Comparison of ENCODE assay signal across 1 cellular context in genomic region chr22:24703101-24703500, GRCh38.
TF ChIP-seq lines count a peak whose summit lies in the region.

No MANE protein-coding gene starts in this region.

TF ChIP-seq in HepG2, 621 proteins besides CTCF, POLR2A, EP300 and RAD21 (continued from another document and continues in another):
- TF ChIP-seq, protein P1, sequence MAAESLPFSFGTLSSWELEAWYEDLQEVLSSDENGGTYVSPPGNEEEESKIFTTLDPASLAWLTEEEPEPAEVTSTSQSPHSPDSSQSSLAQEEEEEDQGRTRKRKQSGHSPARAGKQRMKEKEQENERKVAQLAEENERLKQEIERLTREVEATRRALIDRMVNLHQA (CRISPR knock-in tag; IDR thresholded peaks at IDR 0.05): no peak
- TF ChIP-seq TP53 (CRISPR knock-in tag; conservative IDR thresholded peaks at IDR 0.05): no peak
- TF ChIP-seq, protein P2, sequence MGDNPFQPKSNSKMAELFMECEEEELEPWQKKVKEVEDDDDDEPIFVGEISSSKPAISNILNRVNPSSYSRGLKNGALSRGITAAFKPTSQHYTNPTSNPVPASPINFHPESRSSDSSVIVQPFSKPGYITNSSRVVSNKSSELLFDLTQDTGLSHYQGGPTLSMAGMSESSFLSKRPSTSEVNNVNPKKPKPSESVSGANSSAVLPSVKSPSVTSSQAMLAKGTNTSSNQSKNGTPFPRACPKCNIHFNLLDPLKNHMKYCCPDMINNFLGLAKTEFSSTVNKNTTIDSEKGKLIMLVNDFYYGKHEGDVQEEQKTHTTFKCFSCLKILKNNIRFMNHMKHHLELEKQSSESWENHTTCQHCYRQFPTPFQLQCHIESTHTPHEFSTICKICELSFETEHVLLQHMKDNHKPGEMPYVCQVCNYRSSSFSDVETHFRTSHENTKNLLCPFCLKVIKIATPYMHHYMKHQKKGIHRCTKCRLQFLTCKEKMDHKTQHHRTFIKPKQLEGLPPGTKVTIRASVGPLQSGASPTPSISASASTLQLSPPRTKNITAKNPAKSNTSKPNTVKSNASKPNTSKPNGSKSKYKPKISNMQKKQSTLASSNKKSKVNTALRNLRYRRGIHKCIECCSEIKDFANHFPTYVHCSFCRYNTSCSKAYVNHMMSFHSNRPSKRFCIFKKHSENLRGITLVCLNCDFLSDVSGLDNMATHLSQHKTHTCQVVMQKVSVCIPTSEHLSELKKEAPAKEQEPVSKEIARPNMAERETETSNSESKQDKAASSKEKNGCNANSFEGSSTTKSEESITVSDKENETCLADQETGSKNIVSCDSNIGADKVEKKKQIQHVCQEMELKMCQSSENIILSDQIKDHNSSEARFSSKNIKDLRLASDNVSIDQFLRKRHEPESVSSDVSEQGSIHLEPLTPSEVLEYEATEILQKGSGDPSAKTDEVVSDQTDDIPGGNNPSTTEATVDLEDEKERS (CRISPR knock-in tag; IDR thresholded peaks at IDR 0.05): no peak
- TF ChIP-seq ZMYM4 (CRISPR knock-in tag; IDR thresholded peaks at IDR 0.05): no peak
- peak; percentile 47; the same call in 1 of the 2 replicates for TF ChIP-seq SKIL (CRISPR knock-in tag; IDR thresholded peaks at IDR 0.05; ENCODE audit: borderline replicate concordance)
- no peak for TF ChIP-seq GTF2F1 (IDR thresholded peaks at IDR 0.05; ENCODE audit: low read length)
- no peak for TF ChIP-seq POLR2AphosphoS5 (IDR thresholded peaks at IDR 0.05; ENCODE audit: low read depth, low read length)
- TF ChIP-seq ZNF704 (CRISPR knock-in tag; IDR thresholded peaks at IDR 0.05; ENCODE audit: borderline replicate concordance): no peak
- TF ChIP-seq MAZ (IDR thresholded peaks at IDR 0.05; ENCODE audit: borderline replicate concordance, low read depth, low read length): no peak
- TF ChIP-seq MAZ (CRISPR knock-in tag; IDR thresholded peaks at IDR 0.05; ENCODE audit: low read depth): no peak
- no peak for TF ChIP-seq SATB2 (CRISPR knock-in tag; IDR thresholded peaks at IDR 0.05)
- no peak for TF ChIP-seq PCBP1 (IDR thresholded peaks at IDR 0.05; ENCODE audit: borderline replicate concordance, low read depth, low read length)
- 0 out of 2 replicates have a peak, but pooled peaks have one; percentile 21 for TF ChIP-seq ZNF746 (CRISPR knock-in tag; IDR thresholded peaks at IDR 0.05)
- no peak for TF ChIP-seq CREB1 (IDR thresholded peaks at IDR 0.05)
- TF ChIP-seq CREB1 (CRISPR knock-in tag; IDR thresholded peaks at IDR 0.05): no peak
- no peak for TF ChIP-seq CBFB (CRISPR knock-in tag; IDR thresholded peaks at IDR 0.05)
- TF ChIP-seq, protein P3, sequence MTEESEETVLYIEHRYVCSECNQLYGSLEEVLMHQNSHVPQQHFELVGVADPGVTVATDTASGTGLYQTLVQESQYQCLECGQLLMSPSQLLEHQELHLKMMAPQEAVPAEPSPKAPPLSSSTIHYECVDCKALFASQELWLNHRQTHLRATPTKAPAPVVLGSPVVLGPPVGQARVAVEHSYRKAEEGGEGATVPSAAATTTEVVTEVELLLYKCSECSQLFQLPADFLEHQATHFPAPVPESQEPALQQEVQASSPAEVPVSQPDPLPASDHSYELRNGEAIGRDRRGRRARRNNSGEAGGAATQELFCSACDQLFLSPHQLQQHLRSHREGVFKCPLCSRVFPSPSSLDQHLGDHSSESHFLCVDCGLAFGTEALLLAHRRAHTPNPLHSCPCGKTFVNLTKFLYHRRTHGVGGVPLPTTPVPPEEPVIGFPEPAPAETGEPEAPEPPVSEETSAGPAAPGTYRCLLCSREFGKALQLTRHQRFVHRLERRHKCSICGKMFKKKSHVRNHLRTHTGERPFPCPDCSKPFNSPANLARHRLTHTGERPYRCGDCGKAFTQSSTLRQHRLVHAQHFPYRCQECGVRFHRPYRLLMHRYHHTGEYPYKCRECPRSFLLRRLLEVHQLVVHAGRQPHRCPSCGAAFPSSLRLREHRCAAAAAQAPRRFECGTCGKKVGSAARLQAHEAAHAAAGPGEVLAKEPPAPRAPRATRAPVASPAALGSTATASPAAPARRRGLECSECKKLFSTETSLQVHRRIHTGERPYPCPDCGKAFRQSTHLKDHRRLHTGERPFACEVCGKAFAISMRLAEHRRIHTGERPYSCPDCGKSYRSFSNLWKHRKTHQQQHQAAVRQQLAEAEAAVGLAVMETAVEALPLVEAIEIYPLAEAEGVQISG (CRISPR knock-in tag; IDR thresholded peaks at IDR 0.05): peak; percentile 25; the same call in 1 of the 2 replicates
- TF ChIP-seq GTF3A (CRISPR knock-in tag; conservative IDR thresholded peaks at IDR 0.05): no peak
- TF ChIP-seq, protein P4, sequence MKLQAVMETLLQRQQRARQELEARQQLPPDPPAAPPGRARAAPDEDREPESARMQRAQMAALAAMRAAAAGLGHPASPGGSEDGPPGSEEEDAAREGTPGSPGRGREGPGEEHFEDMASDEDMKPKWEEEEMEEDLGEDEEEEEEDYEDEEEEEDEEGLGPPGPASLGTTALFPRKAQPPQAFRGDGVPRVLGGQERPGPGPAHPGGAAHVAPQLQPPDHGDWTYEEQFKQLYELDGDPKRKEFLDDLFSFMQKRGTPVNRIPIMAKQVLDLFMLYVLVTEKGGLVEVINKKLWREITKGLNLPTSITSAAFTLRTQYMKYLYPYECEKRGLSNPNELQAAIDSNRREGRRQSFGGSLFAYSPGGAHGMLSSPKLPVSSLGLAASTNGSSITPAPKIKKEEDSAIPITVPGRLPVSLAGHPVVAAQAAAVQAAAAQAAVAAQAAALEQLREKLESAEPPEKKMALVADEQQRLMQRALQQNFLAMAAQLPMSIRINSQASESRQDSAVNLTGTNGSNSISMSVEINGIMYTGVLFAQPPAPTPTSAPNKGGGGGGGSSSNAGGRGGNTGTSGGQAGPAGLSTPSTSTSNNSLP (IDR thresholded peaks at IDR 0.05; ENCODE audit: low read depth, low read length): no peak
- TF ChIP-seq, protein P5, sequence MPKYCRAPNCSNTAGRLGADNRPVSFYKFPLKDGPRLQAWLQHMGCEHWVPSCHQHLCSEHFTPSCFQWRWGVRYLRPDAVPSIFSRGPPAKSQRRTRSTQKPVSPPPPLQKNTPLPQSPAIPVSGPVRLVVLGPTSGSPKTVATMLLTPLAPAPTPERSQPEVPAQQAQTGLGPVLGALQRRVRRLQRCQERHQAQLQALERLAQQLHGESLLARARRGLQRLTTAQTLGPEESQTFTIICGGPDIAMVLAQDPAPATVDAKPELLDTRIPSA (CRISPR knock-in tag; IDR thresholded peaks at IDR 0.05; ENCODE audit: borderline replicate concordance): no peak
- no peak for TF ChIP-seq GATA4 (IDR thresholded peaks at IDR 0.05; ENCODE audit: borderline replicate concordance, low read depth)
- TF ChIP-seq ZNF777 (CRISPR knock-in tag; IDR thresholded peaks at IDR 0.05): no peak
- TF ChIP-seq, protein P6, sequence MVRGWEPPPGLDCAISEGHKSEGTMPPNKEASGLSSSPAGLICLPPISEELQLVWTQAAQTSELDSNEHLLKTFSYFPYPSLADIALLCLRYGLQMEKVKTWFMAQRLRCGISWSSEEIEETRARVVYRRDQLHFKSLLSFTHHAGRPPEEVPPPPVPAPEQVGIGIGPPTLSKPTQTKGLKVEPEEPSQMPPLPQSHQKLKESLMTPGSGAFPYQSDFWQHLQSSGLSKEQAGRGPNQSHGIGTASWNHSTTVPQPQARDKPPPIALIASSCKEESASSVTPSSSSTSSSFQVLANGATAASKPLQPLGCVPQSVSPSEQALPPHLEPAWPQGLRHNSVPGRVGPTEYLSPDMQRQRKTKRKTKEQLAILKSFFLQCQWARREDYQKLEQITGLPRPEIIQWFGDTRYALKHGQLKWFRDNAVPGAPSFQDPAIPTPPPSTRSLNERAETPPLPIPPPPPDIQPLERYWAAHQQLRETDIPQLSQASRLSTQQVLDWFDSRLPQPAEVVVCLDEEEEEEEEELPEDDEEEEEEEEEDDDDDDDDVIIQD (CRISPR knock-in tag; IDR thresholded peaks at IDR 0.05; ENCODE audit: low read depth): no peak
- no peak for TF ChIP-seq ZNF292 (CRISPR knock-in tag; IDR thresholded peaks at IDR 0.05; ENCODE audit: borderline replicate concordance, low read depth)
- no peak for TF ChIP-seq KLF13 (CRISPR knock-in tag; IDR thresholded peaks at IDR 0.05)
- TF ChIP-seq ATAD3A (CRISPR knock-in tag; IDR thresholded peaks at IDR 0.05): no peak
- TF ChIP-seq HDAC2 (CRISPR knock-in tag; IDR thresholded peaks at IDR 0.05): peak; percentile 53; the same call in 1 of the 2 replicates
- no peak for TF ChIP-seq ZNF562 (CRISPR knock-in tag; IDR thresholded peaks at IDR 0.05; ENCODE audit: borderline replicate concordance)
- TF ChIP-seq ZBTB14 (CRISPR knock-in tag; IDR thresholded peaks at IDR 0.05): no peak
- no peak for TF ChIP-seq FLYWCH1 (CRISPR knock-in tag; IDR thresholded peaks at IDR 0.05)
- no peak for TF ChIP-seq ZNF780A (CRISPR knock-in tag; IDR thresholded peaks at IDR 0.05)
- no peak for TF ChIP-seq ZNF530 (CRISPR knock-in tag; IDR thresholded peaks at IDR 0.05; ENCODE audit: low read depth)
- TF ChIP-seq RELA (CRISPR knock-in tag; IDR thresholded peaks at IDR 0.05): no peak
- TF ChIP-seq MIER3 (CRISPR knock-in tag; IDR thresholded peaks at IDR 0.05; ENCODE audit: borderline replicate concordance): peak; percentile 71
- TF ChIP-seq PCBP2 (optimal IDR thresholded peaks at IDR 0.05; ENCODE audit: low read depth, low read length, poor library complexity, severe bottlenecking): no peak
- TF ChIP-seq ADNP (CRISPR knock-in tag; IDR thresholded peaks at IDR 0.05): no peak
- TF ChIP-seq RARG (CRISPR knock-in tag; IDR thresholded peaks at IDR 0.05; ENCODE audit: low read depth): no peak
- TF ChIP-seq ZNF550 (CRISPR knock-in tag; IDR thresholded peaks at IDR 0.05; ENCODE audit: borderline replicate concordance): no peak
- no peak for TF ChIP-seq ZNF552 (CRISPR knock-in tag; IDR thresholded peaks at IDR 0.05; ENCODE audit: borderline replicate concordance)
- TF ChIP-seq HOXA5 (CRISPR knock-in tag; IDR thresholded peaks at IDR 0.05): 0 out of 2 replicates have a peak, but pooled peaks have one; percentile 26
- peak; percentile 33; the same call in 1 of the 2 replicates for TF ChIP-seq MTERF4 (CRISPR knock-in tag; IDR thresholded peaks at IDR 0.05)
- TF ChIP-seq ZFP36L2 (CRISPR knock-in tag; IDR thresholded peaks at IDR 0.05): no peak
- TF ChIP-seq ZNF773 (CRISPR knock-in tag; IDR thresholded peaks at IDR 0.05; ENCODE audit: borderline replicate concordance): no peak
- TF ChIP-seq ZNF17 (CRISPR knock-in tag; IDR thresholded peaks at IDR 0.05): no peak
- no peak for TF ChIP-seq ARID2 (CRISPR knock-in tag; IDR thresholded peaks at IDR 0.05; ENCODE audit: borderline replicate concordance)
- no peak for TF ChIP-seq ZNF790 (CRISPR knock-in tag; IDR thresholded peaks at IDR 0.05; ENCODE audit: borderline replicate concordance)
- peak; percentile 13; the same call in 1 of the 2 replicates for TF ChIP-seq SP5 (CRISPR knock-in tag; IDR thresholded peaks at IDR 0.05; ENCODE audit: borderline replicate concordance, low read depth)
- no peak for TF ChIP-seq ARNTL (CRISPR knock-in tag; IDR thresholded peaks at IDR 0.05)
- peak; percentile 31; the same call in 1 of the 2 replicates for TF ChIP-seq PITX1 (CRISPR knock-in tag; IDR thresholded peaks at IDR 0.05)
- TF ChIP-seq ZNF121 (CRISPR knock-in tag; IDR thresholded peaks at IDR 0.05): no peak
- TF ChIP-seq THAP7 (CRISPR knock-in tag; IDR thresholded peaks at IDR 0.05): no peak
